25 cellular contexts compared by ENCODE assay signal in the genomic region with DNA sequence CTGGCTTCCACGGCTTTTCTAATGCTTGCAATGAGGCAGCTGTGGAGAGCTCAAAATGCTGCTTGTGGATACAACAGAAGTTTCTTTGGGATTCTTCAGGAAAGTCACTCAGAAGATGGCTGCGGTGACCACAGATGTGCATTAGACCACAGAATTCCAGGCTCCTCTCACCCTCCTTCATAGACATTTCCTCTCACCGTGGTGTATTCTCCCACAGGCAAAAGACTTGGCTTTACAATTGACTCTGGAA.
"Had no signal": no experiment of that assay in that cellular context is flagged by ENCODE, and none has a peak within 500 bp of the region (broad histone marks: within the 10 kb centered on the region; RNA-seq: fewer than 3 reads in every experiment).

No MANE protein-coding gene starts in this region.

- H3K4me1 ChIP-seq: SJSA1 had no signal

- H3K27me3 Mint-ChIP-seq: activated CD4-positive, alpha-beta T cell treated with anti-CD3 and anti-CD28 coated beads, Interleukin-2, amount 10 ng/mL, durations not matched to agents 7 days and 5 days; activated naive CD8-positive, alpha-beta T cell had no signal

- DNase-seq: activated CD4-positive, alpha-beta memory T cell treated with anti-CD3 and anti-CD28 coated beads for 36 hours; activated CD4-positive, alpha-beta T cell treated with anti-CD3 and anti-CD28 coated beads, Interleukin-2, amount 10 ng/mL, durations not matched to agents 7 days and 5 days; activated CD4-positive, CD25-positive, alpha-beta regulatory T cell; activated CD8-positive, alpha-beta memory T cell treated with anti-CD3 and anti-CD28 coated beads for 24 hours; activated effector memory CD4-positive, alpha-beta T cell treated with anti-CD3 and anti-CD28 coated beads, Interleukin-2, amount 50 U/mL, for 16 hours; activated naive CD4-positive, alpha-beta T cell treated with Interleukin-2 at 50 U/mL for 16 hours; activated T-cell treated with anti-CD3 and anti-CD28 coated beads, Interleukin-2, amount 50 U/mL, for 4 hours; amygdala; brain microvascular endothelial cell; Karpas-422; MM.1S; NCI-H1105; NCI-H1436; NCI-H1694 treated with DMSO at 0.1 percent for 48 hours; NCI-H446; NCI-H524; Peyer's patch; SHP77; T-helper 9 cell had no signal

- H3K27ac Mint-ChIP-seq: activated CD4-positive, alpha-beta memory T cell treated with anti-CD3 and anti-CD28 coated beads for 36 hours; activated CD4-positive, alpha-beta T cell treated with anti-CD3 and anti-CD28 coated beads, Interleukin-2, amount 10 ng/mL, durations not matched to agents 7 days and 5 days; activated naive CD8-positive, alpha-beta T cell; T-helper 1 cell treated with Interleukin-12 subunit alpha and Interleukin-12 subunit beta and Interleukin-4 antibody, amounts not matched to agents 30 μg/mL and 1 μg/mL, for 36 hours had no signal

- H3K9me3 ChIP-seq: Peyer's patch, SJSA1 had no signal

- H3K36me3 Mint-ChIP-seq: activated CD4-positive, alpha-beta memory T cell treated with anti-CD3 and anti-CD28 coated beads for 36 hours had no signal

- H3K4me3 Mint-ChIP-seq: activated CD4-positive, alpha-beta memory T cell treated with anti-CD3 and anti-CD28 coated beads for 36 hours; activated CD4-positive, alpha-beta T cell treated with anti-CD3 and anti-CD28 coated beads, Interleukin-2, amount 10 ng/mL, durations not matched to agents 7 days and 5 days; activated naive CD8-positive, alpha-beta T cell; activated T-cell treated with anti-CD3 and anti-CD28 coated beads, Interleukin-2, amount 50 U/mL, for 4 hours; T-helper 1 cell treated with Interleukin-12 subunit alpha and Interleukin-12 subunit beta and Interleukin-4 antibody, amounts not matched to agents 30 μg/mL and 1 μg/mL, for 36 hours had no signal

- H3K4me3 ChIP-seq: cardiac muscle cell, Peyer's patch, SJSA1 had no signal

- ATAC-seq: activated T-cell treated with anti-CD3 and anti-CD28 coated beads, Interleukin-2, amount 50 U/mL, for 4 hours had no signal

- H3K27ac ChIP-seq: brain microvascular endothelial cell, cardiac muscle cell, Peyer's patch, SJSA1 had no signal

- H3K9me3 Mint-ChIP-seq: activated CD4-positive, alpha-beta memory T cell treated with anti-CD3 and anti-CD28 coated beads for 36 hours; activated CD4-positive, alpha-beta T cell treated with anti-CD3 and anti-CD28 coated beads, Interleukin-2, amount 10 ng/mL, durations not matched to agents 7 days and 5 days; activated T-cell treated with anti-CD3 and anti-CD28 coated beads, Interleukin-2, amount 50 U/mL, for 4 hours; T-helper 1 cell treated with Interleukin-12 subunit alpha and Interleukin-12 subunit beta and Interleukin-4 antibody, amounts not matched to agents 30 μg/mL and 1 μg/mL, for 36 hours had no signal

- FAIRE-seq: astrocyte, TTC549 had no signal

- H3K27me3 ChIP-seq: brain microvascular endothelial cell, cardiac muscle cell, Peyer's patch, SJSA1 had no signal

- H3K36me3 ChIP-seq: brain microvascular endothelial cell, cardiac muscle cell, Peyer's patch, SJSA1 had no signal

- H3K4me1 Mint-ChIP-seq: activated CD4-positive, alpha-beta T cell treated with anti-CD3 and anti-CD28 coated beads, Interleukin-2, amount 10 ng/mL, durations not matched to agents 7 days and 5 days had no signal
